Comparison of ENCODE assay signal across 8 cellular contexts in the genomic region with DNA sequence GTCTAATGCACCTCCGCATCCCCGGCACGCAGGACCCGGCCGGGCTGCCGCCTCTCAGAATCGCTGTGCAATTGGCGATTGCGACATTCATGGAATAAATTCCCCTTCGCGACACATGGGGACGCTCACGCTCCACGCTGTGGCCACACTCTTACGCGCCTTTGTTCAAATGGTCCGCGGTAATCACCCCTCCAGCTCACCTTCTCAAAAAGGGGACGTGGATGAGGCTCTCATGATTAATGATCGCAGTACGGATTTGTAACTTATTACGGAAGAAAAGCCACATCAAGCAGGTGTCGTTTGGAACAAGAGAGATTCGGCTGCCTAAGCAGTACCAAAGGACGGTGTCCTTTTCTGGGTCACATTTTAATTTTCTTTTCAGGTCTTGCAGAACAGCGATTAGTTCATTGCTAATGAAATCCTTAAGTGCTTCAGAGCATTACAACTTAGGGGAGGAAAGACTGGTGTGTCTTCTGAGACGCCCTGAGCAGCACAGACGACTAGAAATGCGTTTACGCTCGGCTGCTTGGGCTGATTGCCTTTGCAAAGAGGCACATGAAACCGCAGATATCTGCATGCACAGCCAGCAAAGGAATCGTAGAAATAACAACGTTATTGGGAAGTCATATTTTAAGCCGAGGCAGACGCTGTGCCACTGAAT. TPM values are rescaled to one million over a fixed set of nuclear protein-coding genes. Genes with fewer than 3 reads are reported as not detected.
DNase-seq lines count a peak whose midpoint lies in the region; ATAC-seq and TF ChIP-seq lines count a peak whose summit lies in the region.

No MANE protein-coding gene starts in this region.

- peak overlapping the region in 1 of 12 donors; percentile 39 for H3K27ac ChIP-seq in heart left ventricle

- TF ChIP-seq POLR2A in heart left ventricle (IDR thresholded peaks at IDR 0.05): no peak

- H3K4me1 ChIP-seq in heart left ventricle: peaks cover 0 to 8% (median 0%) of the 10 kb centered on the region in 12 donors

- peak; percentile 76 to 90 (median 84) for ATAC-seq in heart left ventricle
- ATAC-seq in HG03354 (IDR thresholded peaks at IDR 0.05; ENCODE audit: poor library complexity, severe bottlenecking, unreplicated experiment): no peak

- 24 to 27% (median 25%) methylated on average over 36 of the region's 36 CpGs for WGBS in heart left ventricle, 4 donors

- peak overlapping the region in 5 of 12 donors; percentile 6 to 45 (median 34) for H3K4me3 ChIP-seq in heart left ventricle

- TF ChIP-seq CTCF in GM13977 (IDR thresholded peaks at IDR 0.05; ENCODE audit: extremely low read depth, insufficient read depth, missing control alignments) (peak; percentile 97), heart left ventricle (IDR thresholded peaks at IDR 0.05) (peak; percentile 79 to 99 (median 95))

- H3K36me3 Mint-ChIP-seq in activated naive CD8-positive, alpha-beta T cell: no peaks in the 10 kb centered on the region

- H3K4me3 Mint-ChIP-seq in activated naive CD8-positive, alpha-beta T cell: peak overlapping the region; percentile 48

- H3K9me3 Mint-ChIP-seq in activated naive CD8-positive, alpha-beta T cell (ENCODE audit: low read depth): peaks cover 11% of the 10 kb centered on the region

- DNase-seq in Ammon's horn (ENCODE audit: low spot score) (peak; percentile 86), GM13977 (ENCODE audit: low spot score) (peak; percentile 79), NCI-H1930 (lab: John Stamatoyannopoulos, UW) (peak; percentile 38 to 62), heart left ventricle (peak; percentile 53 to 76 (median 59)), posterior cingulate gyrus (peak; percentile 55 to 95 (median 70)), amniotic stem cell (lab: John Stamatoyannopoulos, UW) (no peak)

- no peaks in the 10 kb centered on the region for H3K36me3 ChIP-seq in heart left ventricle

- intact Hi-C loops in heart left ventricle (cut with DNase I): loop anchor here (1.0 to 10.0 kb wide), 14 partner anchors 88 to 1088 kb away; partner anchors contain the start of gene MMP17 (in 1 of the 10)
- intact Hi-C loops in posterior cingulate gyrus (cut with DNase I): loop anchor here (2.0 to 10.0 kb wide), 3 partner anchors 216 to 1088 kb away; no protein-coding TSS in a partner anchor

- H3K27me3 Mint-ChIP-seq in activated naive CD8-positive, alpha-beta T cell: peaks cover 40% of the 10 kb centered on the region

- no peak overlapping the region for H3K27ac Mint-ChIP-seq in activated naive CD8-positive, alpha-beta T cell

- peaks cover 0 to 12% (median 4%) of the 10 kb centered on the region in 9 donors for H3K27me3 ChIP-seq in heart left ventricle

- peaks cover 0 to 11% (median 6%) of the 10 kb centered on the region in 12 donors for H3K9me3 ChIP-seq in heart left ventricle

- in situ Hi-C loops in GM13977 (cut with MboI; ENCODE audit: low pct_unique_long_range_greater_than_20kb, low sequenced_read_pairs, unreplicated experiment): no loop called here

- peaks cover 3% of the 10 kb centered on the region for H3K4me1 Mint-ChIP-seq in activated naive CD8-positive, alpha-beta T cell (ENCODE audit: low read depth)

RNA-seq across cellular contexts. Expression of gene ADGRD1, which starts 37.3 kb away (rescaled TPM):
- total RNA-seq in heart left ventricle: 100 to 1,000 TPM in 2 of 9 donors, 10 to 100 TPM in 7; 36.3 to 109 (median 75.1) TPM
- 10 to 100 TPM; 22.7 to 25.7 TPM for polyA plus RNA-seq in heart left ventricle

RNA-seq across cellular contexts. Expression of gene RAN, which starts 44.5 kb away (rescaled TPM):
- total RNA-seq in heart left ventricle: 100 to 1,000 TPM; 109 to 413 (median 303) TPM
- 100 to 1,000 TPM in 1 of 2 donors, 10 to 100 TPM in 1; 85.6 to 646 TPM for polyA plus RNA-seq in heart left ventricle
